Comparison of ENCODE assay signal across 1 cellular context in genomic region chr15:93089855-93090305, GRCh38.
TF ChIP-seq lines count a peak whose summit lies in the region.

No MANE protein-coding gene starts in this region.

TF ChIP-seq in H1, 55 proteins besides CTCF, POLR2A, EP300 and RAD21 (continued from another document):
- no peak for TF ChIP-seq YY1 (IDR thresholded peaks at IDR 0.05; ENCODE audit: low read depth, low read length)
- TF ChIP-seq RBBP5 (IDR thresholded peaks at IDR 0.05; ENCODE audit: borderline replicate concordance, low read depth, low read length) = 0 out of 2 replicates have a peak, but pooled peaks have one; percentile 56
- no peak for TF ChIP-seq HDAC6 (IDR thresholded peaks at IDR 0.05; ENCODE audit: low read depth, low read length)
- TF ChIP-seq SIRT6 (IDR thresholded peaks at IDR 0.05; ENCODE audit: low read length) = no peak
- no peak for TF ChIP-seq GTF2F1 (IDR thresholded peaks at IDR 0.05; ENCODE audit: borderline replicate concordance, low read depth, low read length)
- no peak for TF ChIP-seq SRF (IDR thresholded peaks at IDR 0.05; ENCODE audit: low read depth, low read length)
- TF ChIP-seq ASH2L (IDR thresholded peaks at IDR 0.05; ENCODE audit: low read length) = peak; percentile 43
- TF ChIP-seq ATF2 (IDR thresholded peaks at IDR 0.05; ENCODE audit: low read length) = no peak
- TF ChIP-seq SP1 (IDR thresholded peaks at IDR 0.05; ENCODE audit: low read depth, low read length) = no peak
- peak; percentile 52 for TF ChIP-seq EZH2 (IDR thresholded peaks at IDR 0.05; ENCODE audit: low read depth, low read length, severe bottlenecking)
- no peak for TF ChIP-seq POU5F1 (IDR thresholded peaks at IDR 0.05; ENCODE audit: low read depth, low read length)
- TF ChIP-seq TAF1 (IDR thresholded peaks at IDR 0.05; ENCODE audit: low read depth, low read length) = no peak
- no peak for TF ChIP-seq TAF7 (optimal IDR thresholded peaks at IDR 0.05; ENCODE audit: borderline replicate concordance, low read depth, low read length)
- no peak for TF ChIP-seq PHF8 (conservative IDR thresholded peaks at IDR 0.05; ENCODE audit: low read depth, low read length)
- peak; percentile 73 for TF ChIP-seq SUZ12 (IDR thresholded peaks at IDR 0.05; ENCODE audit: low read length)
TF ChIP-seq in H1: peak in this region for 5.
